Comparison of ENCODE assay signal across 10 cellular contexts in the genomic region with DNA sequence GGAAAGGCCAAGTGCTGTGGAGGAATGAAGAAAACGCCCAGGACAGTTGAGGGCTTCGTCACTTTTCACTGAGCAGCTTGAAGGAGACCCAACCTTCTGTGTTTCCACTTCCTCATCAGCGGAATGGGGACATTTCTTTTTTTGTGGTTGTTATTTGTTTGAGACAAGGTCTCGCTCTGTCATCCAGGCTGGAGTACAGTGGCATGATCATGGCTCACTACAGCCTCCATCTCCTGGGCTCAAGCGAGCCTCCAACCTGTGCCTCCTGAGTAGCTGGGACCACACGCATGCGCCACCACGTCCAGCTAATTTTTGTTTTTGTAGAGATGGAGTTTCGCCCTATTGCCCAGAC. TPM values are rescaled to one million over a fixed set of nuclear protein-coding genes. Genes with fewer than 3 reads are reported as not detected.
A peak's percentile ranks its signal among the peaks of the same experiment; 100 is the strongest.
DNase-seq lines count a peak whose midpoint lies in the region; ATAC-seq, FAIRE-seq and TF ChIP-seq lines count a peak whose summit lies in the region.
"Had no signal": no experiment of that assay in that cellular context is flagged by ENCODE, and none has a peak within 500 bp of the region (broad histone marks: within the 10 kb centered on the region; RNA-seq: fewer than 3 reads in every experiment).

No MANE protein-coding gene starts in this region.

- no peaks in the 10 kb centered on the region for H3K36me3 ChIP-seq in muscle layer of duodenum (ENCODE audit: control insufficient read depth in 1 of 2, insufficient read depth in 2 of 2, low read length in 2 of 2)

- H3K9me3 Mint-ChIP-seq in Calu3 (ENCODE audit: low read depth, unreplicated experiment), result no peaks in the 10 kb centered on the region
- no peaks in the 10 kb centered on the region for H3K9me3 Mint-ChIP-seq in activated T-helper 17 cell treated with anti-CD3 and anti-CD28 coated beads, Interleukin-2, amount 50 U/mL, for 72 hours

- H3K27ac Mint-ChIP-seq in Calu3 (ENCODE audit: unreplicated experiment), result peak overlapping the region; percentile 74
- peak overlapping the region; percentile 88 for H3K27ac Mint-ChIP-seq in activated T-helper 17 cell treated with anti-CD3 and anti-CD28 coated beads, Interleukin-2, amount 50 U/mL, for 72 hours

- H3K27ac ChIP-seq in muscle layer of duodenum (ENCODE audit: low read length), result peak overlapping the region; percentile 65

- CTCF ChIA-PET in Calu3 (lab: Charles Lee), result interaction anchor here (0.7 to 2.9 kb wide), 6 partner anchors 12 to 60 kb away, joined by 3 to 8 read pairs (median 4); partner anchors contain the start of gene RNF19B

- no peaks in the 10 kb centered on the region for H3K9me3 ChIP-seq in muscle layer of duodenum (ENCODE audit: control insufficient read depth in 1 of 2, low read length in 2 of 2)

- FAIRE-seq in urothelium cell line (lab: Jason Lieb, UNC), result no peak
- FAIRE-seq: bronchial epithelial cell, G401.6 had no signal

- H3K4me3 Mint-ChIP-seq in Calu3 (ENCODE audit: low read depth, unreplicated experiment), result no peak overlapping the region
- peak overlapping the region; percentile 63 for H3K4me3 Mint-ChIP-seq in activated T-helper 17 cell treated with anti-CD3 and anti-CD28 coated beads, Interleukin-2, amount 50 U/mL, for 72 hours

- DNase-seq in Calu3 (no peak), RKO (ENCODE audit: low spot score) (no peak), urothelium cell line (ENCODE audit: low spot score) (no peak), NCI-H2227 treated with DMSO at 0.1 percent for 48 hours (lab: John Stamatoyannopoulos, UW) (no peak)
- DNase-seq in effector CD4-positive, alpha-beta T cell, result no peak

- H3K36me3 Mint-ChIP-seq in Calu3 (ENCODE audit: insufficient read depth, unreplicated experiment), result peaks cover 48% of the 10 kb centered on the region
- no peaks in the 10 kb centered on the region for H3K36me3 Mint-ChIP-seq in activated T-helper 17 cell treated with anti-CD3 and anti-CD28 coated beads, Interleukin-2, amount 50 U/mL, for 72 hours (ENCODE audit: low read depth)

- peak; percentile 6 for ATAC-seq in HG03196 (IDR thresholded peaks at IDR 0.05; ENCODE audit: unreplicated experiment)
- no peak for ATAC-seq in activated T-helper 17 cell treated with anti-CD3 and anti-CD28 coated beads, Interleukin-2, amount 50 U/mL, for 72 hours (replicated peaks)

- no peak overlapping the region for H3K4me3 ChIP-seq in muscle layer of duodenum (ENCODE audit: low read depth in 1 of 2, low read length in 2 of 2)

- no TSS peak for BruUV-seq in Calu3 (replicated peaks; lab: Mats Ljungman, UMichigan)

- H3K4me1 ChIP-seq in muscle layer of duodenum (ENCODE audit: control insufficient read depth in 1 of 2, insufficient read depth in 2 of 2, low read length in 2 of 2), result peaks cover 25 to 34% of the 10 kb centered on the region in 2 donors

- no peak for TF ChIP-seq CTCF in Calu3 (IDR thresholded peaks at IDR 0.05; ENCODE audit: unreplicated experiment)

- H3K27me3 Mint-ChIP-seq in Calu3 (ENCODE audit: unreplicated experiment), result no peaks in the 10 kb centered on the region
- H3K27me3 Mint-ChIP-seq in activated T-helper 17 cell treated with anti-CD3 and anti-CD28 coated beads, Interleukin-2, amount 50 U/mL, for 72 hours, result no peaks in the 10 kb centered on the region

- H3K4me1 Mint-ChIP-seq in Calu3 (ENCODE audit: low read depth, unreplicated experiment), result peaks cover 44% of the 10 kb centered on the region
- H3K4me1 Mint-ChIP-seq in activated T-helper 17 cell treated with anti-CD3 and anti-CD28 coated beads, Interleukin-2, amount 50 U/mL, for 72 hours, result peaks cover 53% of the 10 kb centered on the region

- intact Hi-C loops in Calu3 (cut with micrococcal nuclease; ENCODE audit: unreplicated experiment), result loop anchor here (5.0 kb wide), 1 partner anchor 61 kb away; no protein-coding TSS in a partner anchor

- H3K27me3 ChIP-seq in muscle layer of duodenum (ENCODE audit: low read depth, low read length), result no peaks in the 10 kb centered on the region

RNA-seq across cellular contexts. Expression of gene RNF19B, which starts 28.6 kb away (rescaled TPM):
- 21.5 and 23.2 TPM in 2 replicates for total RNA-seq in Calu3 (2022)
- 10 to 100 TPM; 32.2 to 65.6 TPM for total RNA-seq in activated T-helper 17 cell treated with anti-CD3 and anti-CD28 coated beads, Interleukin-2, amount 50 U/mL, for 72 hours

RNA-seq across cellular contexts. Expression of gene AK2, which starts 43.5 kb away (rescaled TPM):
- 226 and 233 TPM in 2 replicates for total RNA-seq in Calu3 (2022)
- total RNA-seq in activated T-helper 17 cell treated with anti-CD3 and anti-CD28 coated beads, Interleukin-2, amount 50 U/mL, for 72 hours, result 100 to 1,000 TPM; 304 to 372 TPM
